ENCODE assay signal across 1 cellular context in the genomic region with DNA sequence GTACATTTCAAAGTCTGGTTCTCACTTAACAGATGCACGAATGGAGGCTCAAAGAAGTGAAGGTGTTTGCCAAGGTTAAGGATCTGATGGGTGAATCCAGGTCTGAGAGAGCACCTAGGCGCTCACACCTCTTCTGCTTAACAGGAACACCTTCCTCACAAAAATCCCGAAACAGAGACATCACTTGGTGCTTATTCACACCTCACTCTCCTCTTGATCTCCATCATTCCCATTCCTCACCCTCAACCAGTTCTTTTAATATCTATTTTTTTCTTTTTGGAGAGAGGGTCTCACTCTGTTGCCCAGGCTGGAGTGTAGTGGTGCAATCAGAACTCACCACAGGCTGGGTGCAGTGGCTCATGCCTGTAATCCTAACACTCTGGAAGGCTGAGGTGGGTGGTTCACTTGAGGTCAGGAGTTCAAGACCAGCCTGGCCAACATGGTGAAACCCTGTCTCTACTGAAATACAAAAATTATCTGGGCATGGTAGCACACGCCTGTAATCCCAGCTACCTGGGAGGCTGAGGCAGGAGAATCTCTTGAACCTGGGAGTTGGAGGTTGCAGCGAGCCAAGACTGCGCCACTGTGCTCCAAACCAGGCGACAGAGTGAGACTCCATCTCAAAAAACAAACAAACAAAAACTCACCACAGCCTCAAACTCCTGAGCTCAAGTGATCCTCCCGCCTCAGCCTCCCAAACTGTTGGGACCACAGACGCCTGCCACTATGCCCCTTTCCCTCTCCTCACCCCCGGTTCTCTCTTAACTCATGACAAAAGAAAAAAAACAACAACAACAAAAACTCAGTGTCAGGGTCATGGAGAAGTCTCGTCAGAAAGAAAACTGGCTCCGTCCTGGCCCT.
TF ChIP-seq lines count a peak whose summit lies in the region.

No MANE protein-coding gene starts in this region.

TF ChIP-seq in liver, 16 proteins besides CTCF, POLR2A, EP300 and RAD21 (continued from another document):
- TF ChIP-seq, protein P1, sequence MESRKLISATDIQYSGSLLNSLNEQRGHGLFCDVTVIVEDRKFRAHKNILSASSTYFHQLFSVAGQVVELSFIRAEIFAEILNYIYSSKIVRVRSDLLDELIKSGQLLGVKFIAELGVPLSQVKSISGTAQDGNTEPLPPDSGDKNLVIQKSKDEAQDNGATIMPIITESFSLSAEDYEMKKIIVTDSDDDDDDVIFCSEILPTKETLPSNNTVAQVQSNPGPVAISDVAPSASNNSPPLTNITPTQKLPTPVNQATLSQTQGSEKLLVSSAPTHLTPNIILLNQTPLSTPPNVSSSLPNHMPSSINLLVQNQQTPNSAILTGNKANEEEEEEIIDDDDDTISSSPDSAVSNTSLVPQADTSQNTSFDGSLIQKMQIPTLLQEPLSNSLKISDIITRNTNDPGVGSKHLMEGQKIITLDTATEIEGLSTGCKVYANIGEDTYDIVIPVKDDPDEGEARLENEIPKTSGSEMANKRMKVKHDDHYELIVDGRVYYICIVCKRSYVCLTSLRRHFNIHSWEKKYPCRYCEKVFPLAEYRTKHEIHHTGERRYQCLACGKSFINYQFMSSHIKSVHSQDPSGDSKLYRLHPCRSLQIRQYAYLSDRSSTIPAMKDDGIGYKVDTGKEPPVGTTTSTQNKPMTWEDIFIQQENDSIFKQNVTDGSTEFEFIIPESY (IDR thresholded peaks at IDR 0.05) = no peak
- TF ChIP-seq, protein P2, sequence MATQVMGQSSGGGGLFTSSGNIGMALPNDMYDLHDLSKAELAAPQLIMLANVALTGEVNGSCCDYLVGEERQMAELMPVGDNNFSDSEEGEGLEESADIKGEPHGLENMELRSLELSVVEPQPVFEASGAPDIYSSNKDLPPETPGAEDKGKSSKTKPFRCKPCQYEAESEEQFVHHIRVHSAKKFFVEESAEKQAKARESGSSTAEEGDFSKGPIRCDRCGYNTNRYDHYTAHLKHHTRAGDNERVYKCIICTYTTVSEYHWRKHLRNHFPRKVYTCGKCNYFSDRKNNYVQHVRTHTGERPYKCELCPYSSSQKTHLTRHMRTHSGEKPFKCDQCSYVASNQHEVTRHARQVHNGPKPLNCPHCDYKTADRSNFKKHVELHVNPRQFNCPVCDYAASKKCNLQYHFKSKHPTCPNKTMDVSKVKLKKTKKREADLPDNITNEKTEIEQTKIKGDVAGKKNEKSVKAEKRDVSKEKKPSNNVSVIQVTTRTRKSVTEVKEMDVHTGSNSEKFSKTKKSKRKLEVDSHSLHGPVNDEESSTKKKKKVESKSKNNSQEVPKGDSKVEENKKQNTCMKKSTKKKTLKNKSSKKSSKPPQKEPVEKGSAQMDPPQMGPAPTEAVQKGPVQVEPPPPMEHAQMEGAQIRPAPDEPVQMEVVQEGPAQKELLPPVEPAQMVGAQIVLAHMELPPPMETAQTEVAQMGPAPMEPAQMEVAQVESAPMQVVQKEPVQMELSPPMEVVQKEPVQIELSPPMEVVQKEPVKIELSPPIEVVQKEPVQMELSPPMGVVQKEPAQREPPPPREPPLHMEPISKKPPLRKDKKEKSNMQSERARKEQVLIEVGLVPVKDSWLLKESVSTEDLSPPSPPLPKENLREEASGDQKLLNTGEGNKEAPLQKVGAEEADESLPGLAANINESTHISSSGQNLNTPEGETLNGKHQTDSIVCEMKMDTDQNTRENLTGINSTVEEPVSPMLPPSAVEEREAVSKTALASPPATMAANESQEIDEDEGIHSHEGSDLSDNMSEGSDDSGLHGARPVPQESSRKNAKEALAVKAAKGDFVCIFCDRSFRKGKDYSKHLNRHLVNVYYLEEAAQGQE (IDR thresholded peaks at IDR 0.05) = no peak
- TF ChIP-seq HNF4G (IDR thresholded peaks at IDR 0.05) (no peak), SP1 (IDR thresholded peaks at IDR 0.05) (no peak), TAF1 (conservative IDR thresholded peaks at IDR 0.05) (no peak), EGR1 (IDR thresholded peaks at IDR 0.05; ENCODE audit: low read depth in 2 of 2) (no peak), HNF4A (conservative IDR thresholded peaks at IDR 0.05) (no peak), FOXA1 (IDR thresholded peaks at IDR 0.05) (no peak), FOXA2 (IDR thresholded peaks at IDR 0.05) (no peak), NR2F2 (IDR thresholded peaks at IDR 0.05) (no peak), YY1 (IDR thresholded peaks at IDR 0.05) (no peak)
- TF ChIP-seq, protein P3, sequence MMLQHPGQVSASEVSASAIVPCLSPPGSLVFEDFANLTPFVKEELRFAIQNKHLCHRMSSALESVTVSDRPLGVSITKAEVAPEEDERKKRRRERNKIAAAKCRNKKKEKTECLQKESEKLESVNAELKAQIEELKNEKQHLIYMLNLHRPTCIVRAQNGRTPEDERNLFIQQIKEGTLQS (IDR thresholded peaks at IDR 0.05) = no peak
